In the genomic region with DNA sequence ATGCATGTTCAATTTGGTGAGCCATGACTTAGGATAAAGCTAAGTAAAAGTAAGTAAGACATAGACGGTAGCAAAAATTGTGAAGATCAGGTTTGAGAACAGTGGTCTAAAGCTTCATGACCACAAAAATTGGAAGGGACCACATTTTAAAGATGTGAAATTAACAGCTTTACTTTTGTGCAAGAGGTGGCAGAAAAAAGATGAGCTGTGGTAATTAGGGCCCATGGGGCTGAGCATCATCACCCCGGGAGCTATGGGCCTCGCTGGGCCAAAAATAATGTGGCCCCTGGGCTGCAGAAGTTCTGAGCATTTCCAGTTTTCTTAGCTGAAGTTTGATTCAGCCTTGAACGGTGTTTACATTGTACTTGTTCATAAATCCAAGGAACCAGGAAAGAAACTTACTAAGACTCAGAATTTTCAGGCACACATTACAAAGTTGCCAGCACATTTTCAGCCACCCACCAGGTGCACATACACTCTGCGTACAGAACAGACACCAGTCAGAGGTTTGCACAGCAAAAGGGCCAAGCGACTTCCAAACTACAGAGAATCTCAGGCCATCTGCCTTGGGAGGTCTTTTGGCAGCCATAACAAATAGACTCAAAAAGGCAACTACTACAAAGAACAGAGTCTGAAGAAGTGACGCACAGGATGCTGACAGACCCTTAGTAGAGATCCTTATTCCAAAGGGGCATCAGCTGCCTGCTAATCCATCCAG, we compare ENCODE assay signal across 30 cellular contexts. TPM values are rescaled to one million over a fixed set of nuclear protein-coding genes. Genes with fewer than 3 reads are reported as not detected.
DNase-seq lines count a peak whose midpoint lies in the region; ATAC-seq, FAIRE-seq and TF ChIP-seq lines count a peak whose summit lies in the region.
"Had no signal": no experiment of that assay in that cellular context is flagged by ENCODE, and none has a peak within 500 bp of the region (broad histone marks: within the 10 kb centered on the region; RNA-seq: fewer than 3 reads in every experiment).

No MANE protein-coding gene starts in this region.

- in situ Hi-C loops in GM12878 (cut with MboI) = no loop called here

- 95% methylated on average over 7 of the region's 7 CpGs for WGBS in GM12878 (ENCODE audit: insufficient coverage, insufficient replicate concordance, low lambda C conversion rate, missing lambda C conversion rate)

- intact Hi-C loops in activated CD8-positive, alpha-beta T cell treated with anti-CD3 and anti-CD28 coated beads for 36 hours (cut with micrococcal nuclease) = no loop called here
- intact Hi-C loops in CD8-positive, alpha-beta T cell (cut with DNase I, micrococcal nuclease) = no loop called here
- intact Hi-C loops in GM12878 (cut with micrococcal nuclease; ENCODE audit: unreplicated experiment) = no loop called here

- H3K9me3 ChIP-seq in CD8-positive, alpha-beta T cell (ENCODE audit: low read length) = no peaks in the 10 kb centered on the region
- H3K9me3 ChIP-seq in GM12878 (replicated peaks; ENCODE audit: control insufficient read depth, insufficient read depth, low read length) = no peaks in the 10 kb centered on the region
- H3K9me3 ChIP-seq: ascending aorta, gastrocnemius medialis had no signal

- H3K79me2 ChIP-seq in GM12878 (ENCODE audit: control insufficient read depth, insufficient read depth, low read length) = no peaks in the 10 kb centered on the region; the same call in none of the 2 replicates

- TF ChIP-seq POLR2A in GM12878 (IDR thresholded peaks at IDR 0.05; ENCODE audit: low read depth, low read length) = no peak

- H3K27me3 Mint-ChIP-seq in activated CD8-positive, alpha-beta T cell treated with anti-CD3 and anti-CD28 coated beads for 36 hours = no peaks in the 10 kb centered on the region
- no peaks in the 10 kb centered on the region for H3K27me3 Mint-ChIP-seq in activated CD8-positive, alpha-beta T cell treated with anti-CD3 and anti-CD28 coated beads, Interleukin-2, amount 10 ng/mL, durations not matched to agents 7 days and 5 days (ENCODE audit: low read depth)
- no peaks in the 10 kb centered on the region for H3K27me3 Mint-ChIP-seq in CD8-positive, alpha-beta T cell (ENCODE audit: low read depth)
- no peaks in the 10 kb centered on the region for H3K27me3 Mint-ChIP-seq in naive B cell
- H3K27me3 Mint-ChIP-seq: B cell, type B pancreatic cell had no signal

- H3K4me2 ChIP-seq in GM12878 (ENCODE audit: control insufficient read depth, insufficient read depth) = no peak overlapping the region
- H3K4me2 ChIP-seq: smooth muscle cell had no signal

- no peak overlapping the region for H2AFZ ChIP-seq in GM12878 (ENCODE audit: control insufficient read depth, low read depth, low read length)

- peaks cover 17% of the 10 kb centered on the region for H3K36me3 ChIP-seq in CD8-positive, alpha-beta T cell (ENCODE audit: insufficient read depth, low read length)
- peaks cover 8 to 22% of the 10 kb centered on the region in 2 experiments for H3K36me3 ChIP-seq in GM12878 (ENCODE audit: control insufficient read depth in 2 of 2, insufficient read depth in 2 of 2, low read length in 1 of 2)

- SMC1A ChIA-PET in GM12878 (lab: Charles Lee; ENCODE audit: uncharacterized antibody, unreplicated experiment) = interaction anchor here (0.7 to 1.1 kb wide), 5 partner anchors 9 to 113 kb away, joined by 3 to 6 read pairs (median 3); no protein-coding TSS in a partner anchor

- H3K4me3 Mint-ChIP-seq in activated CD8-positive, alpha-beta T cell treated with anti-CD3 and anti-CD28 coated beads for 36 hours = no peak overlapping the region
- no peak overlapping the region for H3K4me3 Mint-ChIP-seq in activated CD8-positive, alpha-beta T cell treated with anti-CD3 and anti-CD28 coated beads, Interleukin-2, amount 10 ng/mL, durations not matched to agents 7 days and 5 days
- no peak overlapping the region for H3K4me3 Mint-ChIP-seq in CD8-positive, alpha-beta T cell
- H3K4me3 Mint-ChIP-seq in naive B cell = no peak overlapping the region
- H3K4me3 Mint-ChIP-seq: B cell, H9, type B pancreatic cell had no signal

- FAIRE-seq in GM12878 (lab: Jason Lieb, UNC) = no peak
- FAIRE-seq: A204.1, GM19239 had no signal

- no peaks in the 10 kb centered on the region for H3K9me3 Mint-ChIP-seq in activated CD8-positive, alpha-beta T cell treated with anti-CD3 and anti-CD28 coated beads for 36 hours
- no peaks in the 10 kb centered on the region for H3K9me3 Mint-ChIP-seq in activated CD8-positive, alpha-beta T cell treated with anti-CD3 and anti-CD28 coated beads, Interleukin-2, amount 10 ng/mL, durations not matched to agents 7 days and 5 days (ENCODE audit: insufficient read depth)
- H3K9me3 Mint-ChIP-seq in CD8-positive, alpha-beta T cell = no peaks in the 10 kb centered on the region
- no peaks in the 10 kb centered on the region for H3K9me3 Mint-ChIP-seq in naive B cell
- H3K9me3 Mint-ChIP-seq: H9, type B pancreatic cell had no signal

- no peak for TF ChIP-seq RAD21 in GM12878 (IDR thresholded peaks at IDR 0.05; ENCODE audit: insufficient read depth, low read depth, low read length)

- RAD21 ChIA-PET in GM12878 (lab: Charles Lee; ENCODE audit: unreplicated experiment) = no interaction called here

- ATAC-seq in activated CD8-positive, alpha-beta T cell treated with anti-CD3 and anti-CD28 coated beads for 36 hours = no peak
- no peak for ATAC-seq in activated CD8-positive, alpha-beta T cell treated with anti-CD3 and anti-CD28 coated beads, Interleukin-2, amount 10 ng/mL, durations not matched to agents 7 days and 5 days
- ATAC-seq in CD8-positive, alpha-beta T cell = no peak
- ATAC-seq in GM12878 (no peak), naive B cell (ENCODE audit: low read depth in 2 of 2) (no peak), GM18511 (IDR thresholded peaks at IDR 0.05; ENCODE audit: unreplicated experiment) (no peak), GM21360 (IDR thresholded peaks at IDR 0.05; ENCODE audit: unreplicated experiment) (no peak), HG03175 (IDR thresholded peaks at IDR 0.05; ENCODE audit: unreplicated experiment) (no peak)
- ATAC-seq: gastrocnemius medialis, left colon had no signal

- no peak for DNase-seq in activated CD8-positive, alpha-beta T cell treated with anti-CD3 and anti-CD28 coated beads for 36 hours
- no peak for DNase-seq in activated CD8-positive, alpha-beta T cell treated with anti-CD3 and anti-CD28 coated beads, Interleukin-2, amount 10 ng/mL, durations not matched to agents 7 days and 5 days
- no peak for DNase-seq in CD8-positive, alpha-beta T cell
- DNase-seq in GM12878 (ENCODE audit: low read depth, low spot score) (no peak), naive B cell (no peak)
- DNase-seq: activated CD8-positive, alpha-beta memory T cell treated with anti-CD3 and anti-CD28 coated beads for 24 hours; activated naive CD4-positive, alpha-beta T cell treated with Interleukin-2 at 50 U/mL for 16 hours; activated T-cell treated with anti-CD3 and anti-CD28 coated beads, Interleukin-2, amount 50 U/mL, for 48 hours; caudate nucleus; dermis blood vessel endothelial cell; gastrocnemius medialis; GDM1; hippocampal formation; left colon; NCI-H1417 treated with DMSO at 0.1 percent for 48 hours; NCI-H446; RPMI8226; stimulated activated CD4-positive, alpha-beta T cell treated with anti-CD3 and anti-CD28 coated beads, Interleukin-1b, Interleukin-23, amount 100 ng/mL, for 48 hours; substantia nigra; T-helper 2 cell had no signal

- peak overlapping the region; percentile 14 for H3K27ac Mint-ChIP-seq in activated CD8-positive, alpha-beta T cell treated with anti-CD3 and anti-CD28 coated beads for 36 hours
- H3K27ac Mint-ChIP-seq in activated CD8-positive, alpha-beta T cell treated with anti-CD3 and anti-CD28 coated beads, Interleukin-2, amount 10 ng/mL, durations not matched to agents 7 days and 5 days = no peak overlapping the region
- H3K27ac Mint-ChIP-seq in CD8-positive, alpha-beta T cell = peak overlapping the region; percentile 70
- H3K27ac Mint-ChIP-seq in naive B cell = peak overlapping the region in 4 of 6 donors; percentile 6 to 54 (median 16)
- H3K27ac Mint-ChIP-seq: type B pancreatic cell had no signal

- BruUV-seq in GM12878 (replicated peaks; lab: Mats Ljungman, UMichigan) = TSS peak; percentile 21

- no peak for TF ChIP-seq EP300 in GM12878 (IDR thresholded peaks at IDR 0.05; ENCODE audit: borderline replicate concordance in 1 of 2, control insufficient read depth in 1 of 2, low read depth in 2 of 2, low read length in 2 of 2)

- H3K36me3 Mint-ChIP-seq in activated CD8-positive, alpha-beta T cell treated with anti-CD3 and anti-CD28 coated beads for 36 hours (ENCODE audit: low read depth) = peaks cover 49% of the 10 kb centered on the region
- H3K36me3 Mint-ChIP-seq in activated CD8-positive, alpha-beta T cell treated with anti-CD3 and anti-CD28 coated beads, Interleukin-2, amount 10 ng/mL, durations not matched to agents 7 days and 5 days (ENCODE audit: low read depth) = peaks cover 54% of the 10 kb centered on the region
- H3K36me3 Mint-ChIP-seq in CD8-positive, alpha-beta T cell = peaks cover 44% of the 10 kb centered on the region
- no peaks in the 10 kb centered on the region for H3K36me3 Mint-ChIP-seq in naive B cell

- H3K27ac ChIP-seq in CD8-positive, alpha-beta T cell (ENCODE audit: low read depth, low read length) = no peak overlapping the region
- H3K27ac ChIP-seq in GM12878 (ENCODE audit: control insufficient read depth, insufficient read depth) = no peak overlapping the region
- H3K27ac ChIP-seq: ascending aorta, gastrocnemius medialis had no signal

- H3K4me1 ChIP-seq in CD8-positive, alpha-beta T cell (ENCODE audit: insufficient read depth, low read length) = peaks cover 3% of the 10 kb centered on the region
- H3K4me1 ChIP-seq in GM12878 (ENCODE audit: control insufficient read depth, insufficient read depth, low read length) = no peaks in the 10 kb centered on the region
- H3K4me1 ChIP-seq: ascending aorta, gastrocnemius medialis had no signal

- H4K20me1 ChIP-seq in GM12878 (ENCODE audit: control insufficient read depth, insufficient read depth) = 0 out of 2 replicates have a peak, but pooled peaks cover 3% of the 10 kb centered on the region

- H3K4me1 Mint-ChIP-seq in activated CD8-positive, alpha-beta T cell treated with anti-CD3 and anti-CD28 coated beads for 36 hours (ENCODE audit: low read depth) = peaks cover 6% of the 10 kb centered on the region
- peaks cover 11% of the 10 kb centered on the region for H3K4me1 Mint-ChIP-seq in activated CD8-positive, alpha-beta T cell treated with anti-CD3 and anti-CD28 coated beads, Interleukin-2, amount 10 ng/mL, durations not matched to agents 7 days and 5 days (ENCODE audit: low read depth)
- H3K4me1 Mint-ChIP-seq in CD8-positive, alpha-beta T cell (ENCODE audit: low read depth) = peaks cover 15% of the 10 kb centered on the region
- H3K4me1 Mint-ChIP-seq in naive B cell = peaks cover 19 to 24% (median 23%) of the 10 kb centered on the region in 3 donors

- H3K27me3 ChIP-seq in CD8-positive, alpha-beta T cell (ENCODE audit: insufficient read depth, low read length) = no peaks in the 10 kb centered on the region
- H3K27me3 ChIP-seq in GM12878 (replicated peaks in 1 of 2; ENCODE audit: control insufficient read depth in 2 of 2, insufficient read depth in 2 of 2, low read length in 1 of 2) = no peaks in the 10 kb centered on the region
- H3K27me3 ChIP-seq: ascending aorta, gastrocnemius medialis had no signal

- POLR2A ChIA-PET in activated CD8-positive, alpha-beta T cell treated with anti-CD3 and anti-CD28 coated beads for 36 hours (lab: Charles Lee) = interaction anchor here (0.9 to 1.6 kb wide), 5 partner anchors 9 to 58 kb away, joined by 3 to 4 read pairs (median 3); a partner anchor contains a TSS
- POLR2A ChIA-PET in activated CD8-positive, alpha-beta T cell treated with anti-CD3 and anti-CD28 coated beads, Interleukin-2, amount 10 ng/mL, durations not matched to agents 7 days and 5 days (lab: Charles Lee) = interaction anchor here (0.9 to 1.1 kb wide), 2 partner anchors 16 to 144 kb away, joined by 3 read pairs; no protein-coding TSS in a partner anchor
- POLR2A ChIA-PET in CD8-positive, alpha-beta T cell (lab: Charles Lee) = interaction anchor here (1.2 kb wide), 2 partner anchors 25 to 77 kb away, joined by 4 to 5 read pairs; no protein-coding TSS in a partner anchor
- POLR2A ChIA-PET in GM12878 (lab: Charles Lee) = no interaction called here

- CTCF ChIA-PET in activated CD8-positive, alpha-beta T cell treated with anti-CD3 and anti-CD28 coated beads for 36 hours (lab: Charles Lee) = interaction anchor here (1.0 to 2.0 kb wide), 2 partner anchors 17 to 29 kb away, joined by 4 to 7 read pairs; no protein-coding TSS in a partner anchor
- CTCF ChIA-PET in activated CD8-positive, alpha-beta T cell treated with anti-CD3 and anti-CD28 coated beads, Interleukin-2, amount 10 ng/mL, durations not matched to agents 7 days and 5 days (lab: Charles Lee) = interaction anchor here (1.5 kb wide), 1 partner anchor 113 kb away, joined by 8 read pairs; no protein-coding TSS in a partner anchor
- CTCF ChIA-PET in CD8-positive, alpha-beta T cell (lab: Charles Lee) = interaction anchor here (1.1 to 1.6 kb wide), 2 partner anchors 76 to 114 kb away, joined by 3 read pairs; no protein-coding TSS in a partner anchor
- CTCF ChIA-PET in GM12878 (lab: Yijun Ruan, JAX) = interaction anchor here (1.1 to 1.6 kb wide), 2 partner anchors 114 to 124 kb away, joined by 3 read pairs; no protein-coding TSS in a partner anchor

- H3K4me3 ChIP-seq in CD8-positive, alpha-beta T cell (ENCODE audit: low read depth, low read length) = no peak overlapping the region
- no peak overlapping the region for H3K4me3 ChIP-seq in GM12878
- H3K4me3 ChIP-seq: ascending aorta, gastrocnemius medialis, smooth muscle cell had no signal

- H3K9ac ChIP-seq in GM12878 (ENCODE audit: control insufficient read depth, insufficient read depth, low read length) = no peak overlapping the region

- no peak for TF ChIP-seq CTCF in activated CD8-positive, alpha-beta T cell treated with anti-CD3 and anti-CD28 coated beads for 36 hours (IDR thresholded peaks at IDR 0.05)
- no peak for TF ChIP-seq CTCF in CD8-positive, alpha-beta T cell (IDR thresholded peaks at IDR 0.05)
- no peak for TF ChIP-seq CTCF in GM12878 (IDR thresholded peaks at IDR 0.05 in 2 of 3, conservative IDR thresholded peaks at IDR 0.05 in 1 of 3; ENCODE audit: control insufficient read depth in 2 of 3, extremely low read depth in 1 of 3, insufficient read depth in 1 of 3, low read depth in 3 of 3, low read length in 3 of 3)

RNA-seq across cellular contexts. Expression of a gene that starts 57.7 kb away (rescaled TPM):
- 100 to 1,000 TPM; 115 TPM for total RNA-seq in activated CD8-positive, alpha-beta T cell treated with anti-CD3 and anti-CD28 coated beads for 36 hours
- total RNA-seq in activated CD8-positive, alpha-beta T cell treated with anti-CD3 and anti-CD28 coated beads, Interleukin-2, amount 10 ng/mL, durations not matched to agents 7 days and 5 days = 100 to 1,000 TPM in 1 of 2 experiments, 10 to 100 TPM in 1; 98.0 to 102 TPM
- total RNA-seq in CD8-positive, alpha-beta T cell = 10 to 100 TPM; 31.8 to 33.4 TPM
- total RNA-seq in GM12878 (2013; cell fraction: nucleolus; rRNA removed) = 66.0 and 70.7 TPM in 2 replicates
- total RNA-seq in GM12878 (2014; rRNA removed) (123 and 144 TPM in 2 replicates), GM12878 (2014; rRNA removed; fragmentation: Illumina TruSeq; extraction: Trizol) (136 and 143 TPM in 2 replicates), GM12878 (2021) (106 and 110 TPM in 2 replicates)
- 24.6 TPM for polyA plus RNA-seq in GM12878 (2011; ENCODE audit: low read depth)
- polyA plus RNA-seq in GM12878 (2011; rRNA removed) (94.9 and 124 TPM in 2 replicates), GM12878 (2014; fragmentation: Illumina TruSeq; extraction: Trizol) (131 and 152 TPM in 2 replicates), GM12878 (2014; fragmentation: Nextera tagmentation; extraction: Ambion mirVana) (10 to 100 TPM; 72.4 to 74.1 TPM), GM12878 (2014; rRNA removed) (71.6 and 86.6 TPM in 2 replicates), GM12878 (2016; fragmentation: Nextera tagmentation; extraction: Ambion mirVana) (100 to 1,000 TPM; 212 to 213 TPM), naive B cell (ENCODE audit: low read depth in 6 of 6) (10 to 100 TPM in 5 of 6 donors, 1 to 10 TPM in 1; 7.2 to 22.0 (median 19.2) TPM)
- 44.8 and 47.5 TPM in 2 replicates for polyA plus RNA-seq in GM12878 (2011; cell fraction: cytosol; rRNA removed)
- 29.1 and 39.4 TPM in 2 replicates for polyA plus RNA-seq in GM12878 (2011; cell fraction: nucleus; rRNA removed)
- polyA plus RNA-seq in GM12878 (2012) = 28.4 and 41.8 TPM in 2 replicates
- polyA minus RNA-seq in GM12878 (2011; rRNA and poly(A)+ RNA removed) = 61.3 and 84.8 TPM in 2 replicates
- 28.7 and 37.1 TPM in 2 replicates for polyA minus RNA-seq in GM12878 (2011; cell fraction: cytosol; rRNA and poly(A)+ RNA removed)
- polyA minus RNA-seq in GM12878 (2011; cell fraction: nucleus; rRNA and poly(A)+ RNA removed) = 16.7 and 26.9 TPM in 2 replicates
